ENCODE assay signal across 18 cellular contexts in genomic region chr7:44976040-44976745, GRCh38. TPM values are rescaled to one million over a fixed set of nuclear protein-coding genes. Genes with fewer than 3 reads are reported as not detected.
A peak's percentile ranks its signal among the peaks of the same experiment; 100 is the strongest.
DNase-seq lines count a peak whose midpoint lies in the region; ATAC-seq and TF ChIP-seq lines count a peak whose summit lies in the region.
"Had no signal": no experiment of that assay in that cellular context is flagged by ENCODE, and none has a peak within 500 bp of the region (broad histone marks: within the 10 kb centered on the region; RNA-seq: fewer than 3 reads in every experiment).

No MANE protein-coding gene starts in this region.

- TF ChIP-seq CTCF in AG04450 (IDR thresholded peaks at IDR 0.05; ENCODE audit: low read depth, low read length) (no peak), ovary (IDR thresholded peaks at IDR 0.05) (no peak), gastroesophageal sphincter (IDR thresholded peaks at IDR 0.05) (no peak)
- no peak for TF ChIP-seq CTCF in CD8-positive, alpha-beta T cell (IDR thresholded peaks at IDR 0.05)

- H3K36me3 ChIP-seq in CD8-positive, alpha-beta T cell (ENCODE audit: insufficient read depth, low read length), result peaks cover 31% of the 10 kb centered on the region
- peaks cover 56% of the 10 kb centered on the region for H3K36me3 ChIP-seq in effector memory CD4-positive, alpha-beta T cell (ENCODE audit: control insufficient read depth, insufficient read depth, low read length)
- H3K36me3 ChIP-seq in ovary (no peaks in the 10 kb centered on the region), gastroesophageal sphincter (peaks cover 0 to 18% of the 10 kb centered on the region in 2 donors)
- H3K36me3 ChIP-seq: colonic mucosa, thoracic aorta had no signal

- 83 to 89% (median 88%) methylated on average over 6 of the region's 6 CpGs for WGBS in ovary, 3 donors
- WGBS in gastroesophageal sphincter (ENCODE audit: low coverage in 1 of 2), 2 donors, result 86 to 100% methylated on average over 1 to 3 of the region's 6 CpGs

- DNase-seq in AG04450 (ENCODE audit: low read depth, low spot score) (no peak), T-cell (no peak), ovary (no peak)
- DNase-seq in CD8-positive, alpha-beta T cell, result no peak
- DNase-seq in effector memory CD4-positive, alpha-beta T cell, result no peak
- DNase-seq: amniotic stem cell; colonic mucosa; heart right ventricle; NCI-H2107; NCI-H82; stimulated activated CD4-positive, alpha-beta T cell treated with anti-CD3 and anti-CD28 coated beads, Interleukin-15, amount 100 ng/mL, for 24 hours; T1000 had no signal

- peaks cover 68% of the 10 kb centered on the region for H3K4me1 Mint-ChIP-seq in CD8-positive, alpha-beta T cell (ENCODE audit: low read depth)
- H3K4me1 Mint-ChIP-seq in T-cell, result peaks cover 74 to 77% (median 74%) of the 10 kb centered on the region in 3 donors

- POLR2A ChIA-PET in AG04450 (lab: Yijun Ruan, JAX) (no interaction called here), T-cell (lab: Charles Lee) (interaction anchor here in 1 of 2 donors (0.5 kb wide), 1 partner anchor 26 kb away, joined by 3 read pairs; no protein-coding TSS in a partner anchor)
- POLR2A ChIA-PET in CD8-positive, alpha-beta T cell (lab: Charles Lee), result interaction anchor here (0.8 to 5.2 kb wide), 4 partner anchors 23 to 135 kb away, joined by 3 to 52 read pairs (median 4); partner anchors contain the start of gene TBRG4

- H3K4me1 ChIP-seq in CD8-positive, alpha-beta T cell (ENCODE audit: insufficient read depth, low read length), result peaks cover 57% of the 10 kb centered on the region
- H3K4me1 ChIP-seq in effector memory CD4-positive, alpha-beta T cell (ENCODE audit: control insufficient read depth, insufficient read depth, low read length, poor library complexity, severe bottlenecking), result peaks cover 60% of the 10 kb centered on the region
- H3K4me1 ChIP-seq in ovary (ENCODE audit: insufficient read depth) (no peaks in the 10 kb centered on the region), gastroesophageal sphincter (peaks cover 0 to 28% (median 6%) of the 10 kb centered on the region in 3 donors)
- H3K4me1 ChIP-seq: colonic mucosa had no signal

- no peaks in the 10 kb centered on the region; the same call in 1 of the 2 replicates for H3K9me3 ChIP-seq in AG04450 (ENCODE audit: control insufficient read depth, insufficient read depth, low read length)
- H3K9me3 ChIP-seq in CD8-positive, alpha-beta T cell (ENCODE audit: low read length), result no peaks in the 10 kb centered on the region
- no peaks in the 10 kb centered on the region for H3K9me3 ChIP-seq in effector memory CD4-positive, alpha-beta T cell (ENCODE audit: control insufficient read depth, low read length)
- H3K9me3 ChIP-seq in ovary, result no peaks in the 10 kb centered on the region
- H3K9me3 ChIP-seq in gastroesophageal sphincter, result no peaks in the 10 kb centered on the region
- H3K9me3 ChIP-seq: colonic mucosa, heart right ventricle, thoracic aorta had no signal

- peak overlapping the region; percentile 94 for H3K4me3 Mint-ChIP-seq in CD8-positive, alpha-beta T cell
- peak overlapping the region; percentile 88 to 99 (median 95) for H3K4me3 Mint-ChIP-seq in T-cell

- H3K27me3 Mint-ChIP-seq in CD8-positive, alpha-beta T cell (ENCODE audit: low read depth), result no peaks in the 10 kb centered on the region
- no peaks in the 10 kb centered on the region for H3K27me3 Mint-ChIP-seq in T-cell

- no peaks in the 10 kb centered on the region for H3K9me3 Mint-ChIP-seq in CD8-positive, alpha-beta T cell
- no peaks in the 10 kb centered on the region for H3K9me3 Mint-ChIP-seq in T-cell

- CTCF ChIA-PET in AG04450 (lab: Charles Lee) (interaction anchor here (0.6 kb wide), 1 partner anchor 55 kb away, joined by 5 read pairs; no protein-coding TSS in a partner anchor), T-cell (lab: Charles Lee) (interaction anchor here (0.5 to 1.6 kb wide), 3 partner anchors 91 to 1514 kb away, joined by 4 to 7 read pairs (median 7); no protein-coding TSS in a partner anchor)
- CTCF ChIA-PET in CD8-positive, alpha-beta T cell (lab: Charles Lee), result interaction anchor here (1.5 to 8.5 kb wide), 6 partner anchors 25 to 158 kb away, joined by 3 to 157 read pairs (median 54); partner anchors contain the start of gene CCM2

- no peak for TF ChIP-seq EP300 in ovary (IDR thresholded peaks at IDR 0.05)
- no peak for TF ChIP-seq EP300 in gastroesophageal sphincter (IDR thresholded peaks at IDR 0.05)

- ATAC-seq in CD8-positive, alpha-beta T cell, result no peak
- ATAC-seq in T-cell (replicated peaks in 1 of 4) (no peak), GM18498 (IDR thresholded peaks at IDR 0.05; ENCODE audit: unreplicated experiment) (no peak), HG02678 (IDR thresholded peaks at IDR 0.05; ENCODE audit: unreplicated experiment) (no peak), gastroesophageal sphincter (no peak)
- ATAC-seq: heart right ventricle had no signal

- H3K4me3 ChIP-seq in AG04450 (ENCODE audit: low read depth, low read length) (no peak overlapping the region), ovary (no peak overlapping the region), gastroesophageal sphincter (no peak overlapping the region)
- H3K4me3 ChIP-seq in CD8-positive, alpha-beta T cell (ENCODE audit: low read depth, low read length), result no peak overlapping the region
- peak overlapping the region; percentile 77 for H3K4me3 ChIP-seq in effector memory CD4-positive, alpha-beta T cell (ENCODE audit: insufficient read depth, low read depth, low read length, poor library complexity, severe bottlenecking)
- H3K4me3 ChIP-seq: colonic mucosa had no signal

- H3K27ac Mint-ChIP-seq in CD8-positive, alpha-beta T cell, result peak overlapping the region; percentile 99
- peak overlapping the region; percentile 96 for H3K27ac Mint-ChIP-seq in T-cell

- peak overlapping the region; percentile 11 for H3K27ac ChIP-seq in AG04450 (ENCODE audit: low read depth, low read length)
- H3K27ac ChIP-seq in CD8-positive, alpha-beta T cell (ENCODE audit: low read depth, low read length), result no peak overlapping the region
- peak overlapping the region; percentile 93 for H3K27ac ChIP-seq in effector memory CD4-positive, alpha-beta T cell (ENCODE audit: insufficient read depth, low read length, poor library complexity, severe bottlenecking)
- no peak overlapping the region for H3K27ac ChIP-seq in ovary
- H3K27ac ChIP-seq in gastroesophageal sphincter, result no peak overlapping the region
- H3K27ac ChIP-seq: colonic mucosa, thoracic aorta had no signal

- H3K27me3 ChIP-seq in AG04450 (ENCODE audit: control insufficient read depth, insufficient read depth, low read length) (peaks cover 3% of the 10 kb centered on the region), ovary (no peaks in the 10 kb centered on the region), gastroesophageal sphincter (no peaks in the 10 kb centered on the region)
- H3K27me3 ChIP-seq in CD8-positive, alpha-beta T cell (ENCODE audit: insufficient read depth, low read length), result no peaks in the 10 kb centered on the region
- H3K27me3 ChIP-seq in effector memory CD4-positive, alpha-beta T cell (replicated peaks; ENCODE audit: control insufficient read depth, insufficient read depth, low read length, poor library complexity, severe bottlenecking), result no peaks in the 10 kb centered on the region
- H3K27me3 ChIP-seq: colonic mucosa, heart right ventricle had no signal

- TF ChIP-seq POLR2A in ovary (IDR thresholded peaks at IDR 0.05), result no peak
- no peak for TF ChIP-seq POLR2A in gastroesophageal sphincter (IDR thresholded peaks at IDR 0.05)

- peaks cover 65% of the 10 kb centered on the region for H3K36me3 Mint-ChIP-seq in CD8-positive, alpha-beta T cell
- peaks cover 20% of the 10 kb centered on the region for H3K36me3 Mint-ChIP-seq in T-cell

- intact Hi-C loops in CD8-positive, alpha-beta T cell (cut with DNase I, micrococcal nuclease), result loop anchor here (5.0 kb wide), 2 partner anchors 129 to 394 kb away; partner anchors contain the start of genes TMED4 (in 2 of the 2) and H2AZ2 (in 1 of the 2)
- intact Hi-C loops in ovary (cut with DNase I), result loop anchor here in 1 of 4 donors (5.0 kb wide), 1 partner anchor 84 kb away; no protein-coding TSS in a partner anchor

RNA-seq across cellular contexts. Expression of gene MYO1G, which starts 2.6 kb away (rescaled TPM):
- not detected in 2 replicates for polyA plus RNA-seq in AG04450 (2011; rRNA removed)
- polyA minus RNA-seq in AG04450 (2011; rRNA and poly(A)+ RNA removed), result 0.09 TPM in 1 of 2 replicates, not detected in the other
- 100 to 1,000 TPM; 142 to 143 TPM for total RNA-seq in CD8-positive, alpha-beta T cell
- 100 to 1,000 TPM; 183 to 272 (median 192) TPM for total RNA-seq in T-cell
- 1 to 10 TPM in 4 of 7 donors, under 1 TPM in 3; 0.48 to 2.4 (median 1.0) TPM for total RNA-seq in ovary
- polyA plus RNA-seq in ovary, result 1 to 10 TPM in 1 of 2 donors, under 1 TPM in 1; 0.64 to 1.1 TPM
- total RNA-seq in gastroesophageal sphincter, result 1 to 10 TPM; 1.4 to 3.6 (median 2.0) TPM
- total RNA-seq: HT1080, RPMI7951 had no signal

RNA-seq across cellular contexts. Expression of gene CCM2, which starts 23.8 kb away (rescaled TPM):
- polyA plus RNA-seq in AG04450 (2011; rRNA removed) (24.7 and 40.6 TPM in 2 replicates), ovary (10 to 100 TPM; 21.2 to 23.1 TPM)
- polyA minus RNA-seq in AG04450 (2011; rRNA and poly(A)+ RNA removed), result 35.8 and 59.6 TPM in 2 replicates
- 10 to 100 TPM; 42.8 to 44.6 TPM for total RNA-seq in CD8-positive, alpha-beta T cell
- total RNA-seq in T-cell (100 to 1,000 TPM in 4 of 5 donors, 10 to 100 TPM in 1; 88.6 to 190 (median 167) TPM), ovary (10 to 100 TPM; 16.2 to 34.6 (median 23.5) TPM), gastroesophageal sphincter (10 to 100 TPM; 35.8 to 62.0 (median 51.9) TPM)

Comparison
In these comparisons a context has a peak if more than half of its experiments do, and no peak if none do; other contexts are left out.
1. H3K27ac ChIP-seq: peak in AG04450 (single experiment) and effector memory CD4-positive, alpha-beta T cell (single experiment); none in CD8-positive, alpha-beta T cell (single experiment), ovary (0 of 2) and gastroesophageal sphincter (0 of 4).
2. RNA of gene MYO1G, which starts 2.6 kb away (total RNA-seq): 183 to 272 TPM in T-cell and 142 to 143 TPM in CD8-positive, alpha-beta T cell; 1.4 to 3.6 TPM in gastroesophageal sphincter and 0.48 to 2.4 TPM in ovary; every median in the first group is over 10 times any median in the second.